In the genomic region with DNA sequence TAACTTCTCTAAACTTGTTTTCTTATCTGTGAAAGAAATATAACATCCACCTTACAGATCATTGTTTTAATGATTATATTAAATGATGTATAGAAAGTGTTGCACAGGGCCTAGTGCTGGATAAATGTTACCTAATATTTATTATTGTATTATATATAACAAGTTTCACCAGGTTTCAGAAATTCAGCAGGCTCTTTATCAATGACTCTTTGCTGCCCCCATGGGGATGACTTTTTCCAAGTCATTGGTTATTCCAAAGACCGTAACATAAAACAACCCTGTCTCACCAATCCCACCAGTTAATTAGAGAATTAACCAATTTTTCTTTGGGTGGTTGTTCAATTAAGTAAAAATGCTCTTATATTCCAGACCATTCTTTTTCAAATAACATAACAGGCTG, we compare ENCODE assay signal across 9 cellular contexts. TPM values are rescaled to one million over a fixed set of nuclear protein-coding genes. Genes with fewer than 3 reads are reported as not detected.
DNase-seq lines count a peak whose midpoint lies in the region; ATAC-seq and TF ChIP-seq lines count a peak whose summit lies in the region.
"Had no signal": no experiment of that assay in that cellular context is flagged by ENCODE, and none has a peak within 500 bp of the region (broad histone marks: within the 10 kb centered on the region; RNA-seq: fewer than 3 reads in every experiment).

No MANE protein-coding gene starts in this region.

- no peaks in the 10 kb centered on the region for H4K20me1 ChIP-seq in SK-N-SH (ENCODE audit: insufficient read depth)
- H4K20me1 ChIP-seq: BLaER1 had no signal

- POLR2A ChIA-PET in SK-N-SH (lab: Yijun Ruan, JAX), result no interaction called here

- H3K4me3 Mint-ChIP-seq in effector memory CD8-positive, alpha-beta T cell, result no peak overlapping the region
- no peak overlapping the region for H3K4me3 Mint-ChIP-seq in nephron

- no peaks in the 10 kb centered on the region for H3K27me3 ChIP-seq in SK-N-SH (ENCODE audit: insufficient read depth)
- H3K27me3 ChIP-seq: BLaER1 had no signal

- DNase-seq in DMS153 treated with DMSO at 0.1 percent for 48 hours (lab: John Stamatoyannopoulos, UW; ENCODE audit: unreplicated experiment) (peak; percentile 61), DMS153 (lab: John Stamatoyannopoulos, UW) (no peak), HT-29 (ENCODE audit: low spot score) (peak; percentile 77), SK-N-SH (peak; percentile 64), NCI-H524 treated with DMSO at 0.1 percent for 48 hours (lab: John Stamatoyannopoulos, UW) (no peak), T1000 (lab: John Stamatoyannopoulos, UW) (no peak)
- DNase-seq in effector memory CD8-positive, alpha-beta T cell, result peak; percentile 24 to 51 (median 39)

- H3F3A ChIP-seq in SK-N-SH (replicated peaks; ENCODE audit: insufficient read depth), result peaks cover 11% of the 10 kb centered on the region

- H3K9me2 ChIP-seq in SK-N-SH, result no peaks in the 10 kb centered on the region

- no peaks in the 10 kb centered on the region for H3K36me3 Mint-ChIP-seq in effector memory CD8-positive, alpha-beta T cell (ENCODE audit: insufficient read depth)
- H3K36me3 Mint-ChIP-seq in nephron (ENCODE audit: low read depth), result no peaks in the 10 kb centered on the region

- no peak overlapping the region for H2AFZ ChIP-seq in SK-N-SH (ENCODE audit: low read depth)

- no peak overlapping the region for H3K9ac ChIP-seq in SK-N-SH
- H3K9ac ChIP-seq: BLaER1 had no signal

- ATAC-seq in effector memory CD8-positive, alpha-beta T cell (replicated peaks), result no peak

- H3K4me1 Mint-ChIP-seq in effector memory CD8-positive, alpha-beta T cell (ENCODE audit: low read depth in 2 of 2), result peaks cover 0 to 8% of the 10 kb centered on the region in 2 donors
- H3K4me1 Mint-ChIP-seq in nephron, result peaks cover 31% of the 10 kb centered on the region

- no peaks in the 10 kb centered on the region for H3K9me3 ChIP-seq in SK-N-SH
- H3K9me3 ChIP-seq: BLaER1 had no signal

- WGBS in SK-N-SH (ENCODE audit: low lambda C conversion rate), result 82% methylated on average over 1 of the region's 1 CpG

- no peak for TF ChIP-seq EP300 in SK-N-SH (IDR thresholded peaks at IDR 0.05; ENCODE audit: borderline replicate concordance in 1 of 2, low read depth in 1 of 2, low read length in 1 of 2)

- peak; percentile 71 for TF ChIP-seq CTCF in SK-N-SH (IDR thresholded peaks at IDR 0.05)
- TF ChIP-seq CTCF in nephron (IDR thresholded peaks at IDR 0.05; ENCODE audit: unreplicated experiment in 3 of 3), result peak; percentile 49 to 60 (median 50)

- H3K27ac ChIP-seq in SK-N-SH (ENCODE audit: low read depth in 2 of 2, low read length in 1 of 2), result no peak overlapping the region
- H3K27ac ChIP-seq: BLaER1 had no signal

- no peak overlapping the region for H3K27ac Mint-ChIP-seq in effector memory CD8-positive, alpha-beta T cell
- no peak overlapping the region for H3K27ac Mint-ChIP-seq in nephron

- peak; percentile 70 for TF ChIP-seq RAD21 in SK-N-SH (IDR thresholded peaks at IDR 0.05; ENCODE audit: low read length)

- no peak overlapping the region for H3K4me3 ChIP-seq in SK-N-SH (ENCODE audit: low read depth in 2 of 2, low read length in 1 of 2)
- H3K4me3 ChIP-seq: BLaER1 had no signal

- H3K27me3 Mint-ChIP-seq in effector memory CD8-positive, alpha-beta T cell, result no peaks in the 10 kb centered on the region
- H3K27me3 Mint-ChIP-seq in nephron (ENCODE audit: low read depth), result no peaks in the 10 kb centered on the region

- CTCF ChIA-PET in SK-N-SH (lab: Yijun Ruan, JAX), result interaction anchor here (0.6 to 2.6 kb wide), 10 partner anchors 15 to 170 kb away, joined by 3 to 15 read pairs (median 4); a partner anchor contains a TSS

- no peaks in the 10 kb centered on the region for H3K4me1 ChIP-seq in SK-N-SH (ENCODE audit: control insufficient read depth in 1 of 2, insufficient read depth in 2 of 2, low read depth in 1 of 2, low read length in 1 of 2)
- H3K4me1 ChIP-seq: BLaER1 had no signal

- no peaks in the 10 kb centered on the region for H3K9me3 Mint-ChIP-seq in effector memory CD8-positive, alpha-beta T cell
- H3K9me3 Mint-ChIP-seq in nephron, result no peaks in the 10 kb centered on the region

- H3K79me2 ChIP-seq in SK-N-SH (ENCODE audit: insufficient read depth), result peaks cover 5% of the 10 kb centered on the region

- H3K36me3 ChIP-seq in SK-N-SH (replicated peaks in 1 of 2; ENCODE audit: control insufficient read depth in 1 of 2, insufficient read depth in 2 of 2, low read length in 1 of 2), result no peaks in the 10 kb centered on the region

- H3K4me2 ChIP-seq in SK-N-SH, result no peak overlapping the region
- H3K4me2 ChIP-seq: BLaER1 had no signal

TF ChIP-seq in SK-N-SH, 30 proteins besides CTCF, POLR2A, EP300 and RAD21:
- no peak for TF ChIP-seq FOSL2 (IDR thresholded peaks at IDR 0.05; ENCODE audit: borderline replicate concordance, low read depth)
- peak; percentile 39 for TF ChIP-seq SMC3 (IDR thresholded peaks at IDR 0.05; ENCODE audit: low read depth, low read length)
- TF ChIP-seq ELF1 (IDR thresholded peaks at IDR 0.05), result no peak
- no peak for TF ChIP-seq RFX5 (IDR thresholded peaks at IDR 0.05; ENCODE audit: low read length)
- TF ChIP-seq, protein P1, sequence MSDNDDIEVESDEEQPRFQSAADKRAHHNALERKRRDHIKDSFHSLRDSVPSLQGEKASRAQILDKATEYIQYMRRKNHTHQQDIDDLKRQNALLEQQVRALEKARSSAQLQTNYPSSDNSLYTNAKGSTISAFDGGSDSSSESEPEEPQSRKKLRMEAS (IDR thresholded peaks at IDR 0.05; ENCODE audit: low read depth), result no peak

RNA-seq across cellular contexts. Expression of a gene that starts 7.3 kb away (rescaled TPM):
- 36.6 and 40.8 TPM in 2 replicates for total RNA-seq in HT-29 (2014; rRNA removed; shearing (Covaris generic))
- 43.1 and 45.0 TPM in 2 replicates for polyA plus RNA-seq in SK-N-SH (2012; rRNA removed)
- polyA plus RNA-seq in SK-N-SH (2012; cell fraction: cytosol; rRNA removed), result 26.8 and 37.1 TPM in 2 replicates
- 60.8 and 63.8 TPM in 2 replicates for polyA plus RNA-seq in SK-N-SH (2012; cell fraction: nucleus; rRNA removed)

RNA-seq across cellular contexts. Expression of a gene that starts 14.0 kb away (rescaled TPM):
- total RNA-seq in HT-29 (2014; rRNA removed; shearing (Covaris generic)), result 66.4 and 81.3 TPM in 2 replicates
- 150 and 201 TPM in 2 replicates for polyA plus RNA-seq in SK-N-SH (2012; rRNA removed)
- polyA plus RNA-seq in SK-N-SH (2012; cell fraction: cytosol; rRNA removed), result 232 and 236 TPM in 2 replicates
- polyA plus RNA-seq in SK-N-SH (2012; cell fraction: nucleus; rRNA removed), result 40.4 and 62.6 TPM in 2 replicates

RNA-seq across cellular contexts. Expression of a gene that starts 19.5 kb away (rescaled TPM):
- total RNA-seq in HT-29 (2014; rRNA removed; shearing (Covaris generic)), result 20.8 and 24.6 TPM in 2 replicates
- polyA plus RNA-seq in SK-N-SH (2012; rRNA removed), result 24.5 and 26.8 TPM in 2 replicates
- polyA plus RNA-seq in SK-N-SH (2012; cell fraction: cytosol; rRNA removed), result 13.4 and 18.4 TPM in 2 replicates
- polyA plus RNA-seq in SK-N-SH (2012; cell fraction: nucleus; rRNA removed), result 94.1 and 110 TPM in 2 replicates

RNA-seq across cellular contexts. Expression of a gene that starts 21.9 kb away (rescaled TPM):
- total RNA-seq in HT-29 (2014; rRNA removed; shearing (Covaris generic)), result 25.1 and 30.8 TPM in 2 replicates
- polyA plus RNA-seq in SK-N-SH (2012; rRNA removed), result 38.7 and 48.9 TPM in 2 replicates
- 18.6 and 31.2 TPM in 2 replicates for polyA plus RNA-seq in SK-N-SH (2012; cell fraction: cytosol; rRNA removed)
- polyA plus RNA-seq in SK-N-SH (2012; cell fraction: nucleus; rRNA removed), result 147 and 155 TPM in 2 replicates

RNA-seq across cellular contexts. Expression of a gene that starts 21.9 kb away (rescaled TPM):
- total RNA-seq in HT-29 (2014; rRNA removed; shearing (Covaris generic)), result 67.7 and 70.5 TPM in 2 replicates
- polyA plus RNA-seq in SK-N-SH (2012; rRNA removed), result 340 and 445 TPM in 2 replicates
- 565 and 761 TPM in 2 replicates for polyA plus RNA-seq in SK-N-SH (2012; cell fraction: cytosol; rRNA removed)
- polyA plus RNA-seq in SK-N-SH (2012; cell fraction: nucleus; rRNA removed), result 81.8 and 90.8 TPM in 2 replicates

Comparison
In these comparisons a context has a peak if more than half of its experiments do, and no peak if none do; other contexts are left out.
1. DNase-seq: peak in DMS153 treated with DMSO at 0.1 percent for 48 hours (single experiment), HT-29 (single experiment), SK-N-SH (single experiment) and effector memory CD8-positive, alpha-beta T cell (3 of 3); none in DMS153 (single experiment), NCI-H524 treated with DMSO at 0.1 percent for 48 hours (single experiment) and T1000 (single experiment).